ENCODE assay signal across 9 cellular contexts in the genomic region with DNA sequence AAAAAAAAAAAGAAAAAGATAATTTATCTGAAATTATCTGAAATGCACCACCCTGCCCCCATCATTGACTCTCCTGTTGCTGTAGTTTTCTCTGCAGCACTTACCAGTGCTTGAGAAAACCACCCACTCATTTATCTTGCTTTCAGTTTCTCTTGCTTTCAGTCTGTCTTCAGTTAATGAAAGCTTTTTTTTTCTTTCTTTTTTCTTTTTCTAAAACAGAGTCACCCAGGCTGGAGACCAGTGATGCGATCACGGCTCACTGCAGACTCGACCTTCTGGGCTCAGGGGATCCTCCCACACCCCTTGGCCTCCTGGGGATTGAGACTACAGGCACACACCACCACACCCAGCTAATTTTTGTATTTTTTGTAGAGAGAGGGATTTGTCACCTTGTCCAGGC. TPM values are rescaled to one million over a fixed set of nuclear protein-coding genes. Genes with fewer than 3 reads are reported as not detected.
DNase-seq lines count a peak whose midpoint lies in the region; ATAC-seq and TF ChIP-seq lines count a peak whose summit lies in the region.
"Had no signal": no experiment of that assay in that cellular context is flagged by ENCODE, and none has a peak within 500 bp of the region (broad histone marks: within the 10 kb centered on the region; RNA-seq: fewer than 3 reads in every experiment).

No MANE protein-coding gene starts in this region.

- no peaks in the 10 kb centered on the region for H3K9me3 ChIP-seq in effector memory CD4-positive, alpha-beta T cell (ENCODE audit: control insufficient read depth, low read length)
- H3K9me3 ChIP-seq in upper lobe of left lung, result no peaks in the 10 kb centered on the region
- H3K9me3 ChIP-seq: heart left ventricle had no signal

- H3K27me3 ChIP-seq in effector memory CD4-positive, alpha-beta T cell (replicated peaks; ENCODE audit: control insufficient read depth, insufficient read depth, low read length, poor library complexity, severe bottlenecking), result no peaks in the 10 kb centered on the region
- peaks cover 0 to 4% (median 0%) of the 10 kb centered on the region in 4 donors for H3K27me3 ChIP-seq in upper lobe of left lung

- WGBS in upper lobe of left lung, 2 donors, result 31 to 43% methylated on average over 3 of the region's 3 CpGs

- POLR2A ChIA-PET in HEK293T (lab: Yijun Ruan, JAX), result no interaction called here

- no peak for TF ChIP-seq EP300 in upper lobe of left lung (IDR thresholded peaks at IDR 0.05)

- H3K27ac ChIP-seq in effector memory CD4-positive, alpha-beta T cell (ENCODE audit: insufficient read depth, low read length, poor library complexity, severe bottlenecking), result peak overlapping the region; percentile 7
- H3K27ac ChIP-seq in upper lobe of left lung, result peak overlapping the region; percentile 57 to 86 (median 82)

- H3K36me3 ChIP-seq in effector memory CD4-positive, alpha-beta T cell (ENCODE audit: control insufficient read depth, insufficient read depth, low read length), result no peaks in the 10 kb centered on the region
- H3K36me3 ChIP-seq in upper lobe of left lung, result no peaks in the 10 kb centered on the region
- H3K36me3 ChIP-seq: heart left ventricle had no signal

- DNase-seq in RPMI7951 (ENCODE audit: low read depth) (peak; percentile 34), upper lobe of left lung (no peak), HEK293T (ENCODE audit: extremely low spot score) (no peak), DMS153 (lab: John Stamatoyannopoulos, UW) (no peak), HK-2 (ENCODE audit: unreplicated experiment) (no peak)
- DNase-seq in effector memory CD4-positive, alpha-beta T cell, result no peak
- DNase-seq: heart left ventricle had no signal

- no peak overlapping the region for H3K4me3 ChIP-seq in effector memory CD4-positive, alpha-beta T cell (ENCODE audit: insufficient read depth, low read depth, low read length, poor library complexity, severe bottlenecking)
- no peak overlapping the region for H3K4me3 ChIP-seq in upper lobe of left lung

- ATAC-seq in GM18505 (IDR thresholded peaks at IDR 0.05; ENCODE audit: unreplicated experiment), result peak; percentile 73
- ATAC-seq in HG02623 (IDR thresholded peaks at IDR 0.05; ENCODE audit: unreplicated experiment), result peak; percentile 68
- ATAC-seq in upper lobe of left lung (ENCODE audit: low FRiP score in 2 of 2), result peak in 1 of 2 donors; percentile 49

- TF ChIP-seq POLR2A in GM18505 (IDR thresholded peaks at IDR 0.05; ENCODE audit: borderline replicate concordance, extremely low read depth, insufficient read depth, insufficient read length), result peak; percentile 15
- no peak for TF ChIP-seq POLR2A in upper lobe of left lung (IDR thresholded peaks at IDR 0.05)

- no peak for TF ChIP-seq CTCF in upper lobe of left lung (IDR thresholded peaks at IDR 0.05)

- peaks cover 20% of the 10 kb centered on the region for H3K4me1 ChIP-seq in effector memory CD4-positive, alpha-beta T cell (ENCODE audit: control insufficient read depth, insufficient read depth, low read length, poor library complexity, severe bottlenecking)
- peaks cover 37 to 46% (median 39%) of the 10 kb centered on the region in 4 donors for H3K4me1 ChIP-seq in upper lobe of left lung

- CTCF ChIA-PET in HEK293T (lab: Yijun Ruan, JAX), result no interaction called here

TF ChIP-seq in HEK293T, 16 proteins besides CTCF, POLR2A, EP300 and RAD21:
- no peak for TF ChIP-seq CTBP1 (IDR thresholded peaks at IDR 0.05; ENCODE audit: borderline replicate concordance)
- no peak for TF ChIP-seq ELF4 (IDR thresholded peaks at IDR 0.05)
- no peak for TF ChIP-seq L3MBTL2 (conservative IDR thresholded peaks at IDR 0.05)
- TF ChIP-seq PKNOX1 (IDR thresholded peaks at IDR 0.05), result no peak
- TF ChIP-seq HDGF (IDR thresholded peaks at IDR 0.05; ENCODE audit: borderline replicate concordance), result no peak
- no peak for TF ChIP-seq SUZ12 (IDR thresholded peaks at IDR 0.05)
- TF ChIP-seq NFRKB (IDR thresholded peaks at IDR 0.05), result no peak
- no peak for TF ChIP-seq FOXA1 (IDR thresholded peaks at IDR 0.05)
- no peak for TF ChIP-seq LEF1 (IDR thresholded peaks at IDR 0.05; ENCODE audit: borderline replicate concordance)
- TF ChIP-seq ZNF384 (IDR thresholded peaks at IDR 0.05), result no peak
- TF ChIP-seq FOXK2 (IDR thresholded peaks at IDR 0.05), result no peak
- no peak for TF ChIP-seq SP1 (IDR thresholded peaks at IDR 0.05)
- TF ChIP-seq TARDBP (IDR thresholded peaks at IDR 0.05), result no peak
- TF ChIP-seq FOXM1 (IDR thresholded peaks at IDR 0.05; ENCODE audit: borderline replicate concordance), result no peak

RNA-seq across cellular contexts. Expression of gene ACP5, which starts 4.3 kb away (rescaled TPM):
- 1.7 and 2.1 TPM in 2 replicates for total RNA-seq in RPMI7951 (2014; rRNA removed; shearing (Covaris generic))
- 100 to 1,000 TPM; 169 to 650 (median 349) TPM for total RNA-seq in upper lobe of left lung

RNA-seq across cellular contexts. Expression of gene ZNF627, which starts 15.5 kb away (rescaled TPM):
- 16.6 and 17.3 TPM in 2 replicates for total RNA-seq in RPMI7951 (2014; rRNA removed; shearing (Covaris generic))
- 10 to 100 TPM in 3 of 6 donors, 1 to 10 TPM in 3; 3.9 to 14.8 (median 10.2) TPM for total RNA-seq in upper lobe of left lung

RNA-seq across cellular contexts. Expression of gene ELOF1, which starts 22.7 kb away (rescaled TPM):
- 62.6 and 108 TPM in 2 replicates for total RNA-seq in RPMI7951 (2014; rRNA removed; shearing (Covaris generic))
- total RNA-seq in upper lobe of left lung, result 10 to 100 TPM; 21.0 to 58.3 (median 42.9) TPM

RNA-seq across cellular contexts. Expression of gene CNN1, which starts 43.1 kb away (rescaled TPM):
- 0.96 and 3.0 TPM in 2 replicates for total RNA-seq in RPMI7951 (2014; rRNA removed; shearing (Covaris generic))
- total RNA-seq in upper lobe of left lung, result 10 to 100 TPM in 5 of 6 donors, 1 to 10 TPM in 1; 3.1 to 47.9 (median 20.7) TPM

RNA-seq across cellular contexts. Expression of gene ECSIT, which starts 52.8 kb away (rescaled TPM):
- total RNA-seq in RPMI7951 (2014; rRNA removed; shearing (Covaris generic)), result 47.9 and 51.2 TPM in 2 replicates
- total RNA-seq in upper lobe of left lung, result 10 to 100 TPM; 32.1 to 77.5 (median 48.6) TPM

Comparison
In these comparisons a context has a peak if more than half of its experiments do, and no peak if none do; other contexts are left out.
1. RNA of gene ACP5, which starts 4.3 kb away (total RNA-seq): 169 to 650 TPM in upper lobe of left lung; 1.7 to 2.1 TPM in RPMI7951; every median in the first group is over 10 times any median in the second.